In the genomic region with DNA sequence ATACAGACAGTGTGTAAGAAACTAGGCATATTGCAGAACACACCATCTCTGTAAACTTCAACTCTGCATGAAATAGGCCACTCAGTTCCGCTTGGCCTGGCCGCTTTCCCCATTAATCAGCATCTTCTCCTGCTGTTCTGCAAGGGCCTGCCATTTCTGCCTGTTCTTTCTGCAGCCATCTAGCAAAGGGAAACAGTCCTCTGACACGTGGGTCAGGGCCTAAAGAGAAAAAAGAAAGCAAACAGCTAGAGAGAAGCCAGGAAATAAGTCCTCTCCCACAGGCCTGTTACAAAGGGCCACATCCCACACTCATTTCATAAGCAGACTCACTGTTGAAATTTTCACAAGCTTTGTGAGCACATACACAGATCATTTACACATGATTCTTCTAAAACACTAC, we compare ENCODE assay signal across 11 cellular contexts.
DNase-seq lines count a peak whose midpoint lies in the region; ATAC-seq, FAIRE-seq and TF ChIP-seq lines count a peak whose summit lies in the region.
"Had no signal": no experiment of that assay in that cellular context is flagged by ENCODE, and none has a peak within 500 bp of the region (broad histone marks: within the 10 kb centered on the region; RNA-seq: fewer than 3 reads in every experiment).

No MANE protein-coding gene starts in this region.

- H4K20me1 ChIP-seq in astrocyte (ENCODE audit: insufficient read depth, low read length) = no peaks in the 10 kb centered on the region

- H3K27me3 ChIP-seq in astrocyte (ENCODE audit: insufficient read depth, low read length) = no peaks in the 10 kb centered on the region

- no peak for TF ChIP-seq CTCF in NB4 (IDR thresholded peaks at IDR 0.05; ENCODE audit: low read depth, low read length)
- TF ChIP-seq CTCF in astrocyte (IDR thresholded peaks at IDR 0.05; ENCODE audit: insufficient read depth, low read depth, low read length) = no peak

- intact Hi-C loops in sciatic nerve (cut with DNase I) = no loop called here

- H3K27ac Mint-ChIP-seq in astrocyte (ENCODE audit: unreplicated experiment) = no peak overlapping the region
- H3K27ac Mint-ChIP-seq in stimulated activated memory B cell treated with anti-CD40 and anti-IgM and Interleukin-4, amounts not matched to agents 10 μg/mL and 1 μg/mL and 100 μg/mL, for 72 hours = no peak overlapping the region

- no peak overlapping the region for H3K27ac ChIP-seq in astrocyte (ENCODE audit: low read depth, low read length)

- no peak overlapping the region for H3K4me2 ChIP-seq in astrocyte (ENCODE audit: low read length)

- no peak for TF ChIP-seq POLR2A in NB4 (IDR thresholded peaks at IDR 0.05; ENCODE audit: extremely low read depth, insufficient read length)

- ATAC-seq in sciatic nerve (peak; percentile 87), HG03135 (IDR thresholded peaks at IDR 0.05; ENCODE audit: unreplicated experiment) (no peak)
- no peak for ATAC-seq in stimulated activated memory B cell treated with anti-CD40 and anti-IgM and Interleukin-4, amounts not matched to agents 10 μg/mL and 1 μg/mL and 100 μg/mL, for 72 hours

- H3K27me3 Mint-ChIP-seq in astrocyte (ENCODE audit: low read depth, unreplicated experiment) = no peaks in the 10 kb centered on the region
- no peaks in the 10 kb centered on the region for H3K27me3 Mint-ChIP-seq in stimulated activated memory B cell treated with anti-CD40 and anti-IgM and Interleukin-4, amounts not matched to agents 10 μg/mL and 1 μg/mL and 100 μg/mL, for 72 hours

- H3K79me2 ChIP-seq in astrocyte (ENCODE audit: insufficient read depth, low read length) = no peaks in the 10 kb centered on the region

- H3K4me1 ChIP-seq in astrocyte (ENCODE audit: insufficient read depth, low read length) = no peaks in the 10 kb centered on the region

- peak; percentile 13 for DNase-seq in NB4 (ENCODE audit: low read depth)
- no peak for DNase-seq in astrocyte (ENCODE audit: low read depth)
- DNase-seq in inferior parietal cortex (ENCODE audit: extremely low spot score) = peak; percentile 36
- peak; percentile 55 for DNase-seq in sciatic nerve (ENCODE audit: low spot score)
- DNase-seq in AG08395 (ENCODE audit: low spot score) = no peak
- no peak for DNase-seq in NOMO-1 treated with dmso at 0.1 percent for 144 hours (lab: John Stamatoyannopoulos, UW; ENCODE audit: unreplicated experiment)
- DNase-seq: activated CD8-positive, alpha-beta memory T cell treated with anti-CD3 and anti-CD28 coated beads, Interleukin-2, amount 50 U/mL, for 48 hours; SHP77 had no signal

- no peaks in the 10 kb centered on the region for H3K9me3 Mint-ChIP-seq in astrocyte (ENCODE audit: unreplicated experiment)
- no peaks in the 10 kb centered on the region for H3K9me3 Mint-ChIP-seq in stimulated activated memory B cell treated with anti-CD40 and anti-IgM and Interleukin-4, amounts not matched to agents 10 μg/mL and 1 μg/mL and 100 μg/mL, for 72 hours

- H3K4me1 Mint-ChIP-seq in astrocyte (ENCODE audit: low read depth, unreplicated experiment) = peaks cover 3% of the 10 kb centered on the region
- no peaks in the 10 kb centered on the region for H3K4me1 Mint-ChIP-seq in stimulated activated memory B cell treated with anti-CD40 and anti-IgM and Interleukin-4, amounts not matched to agents 10 μg/mL and 1 μg/mL and 100 μg/mL, for 72 hours

- H3K4me3 Mint-ChIP-seq in astrocyte (ENCODE audit: unreplicated experiment) = no peak overlapping the region
- H3K4me3 Mint-ChIP-seq in stimulated activated memory B cell treated with anti-CD40 and anti-IgM and Interleukin-4, amounts not matched to agents 10 μg/mL and 1 μg/mL and 100 μg/mL, for 72 hours = no peak overlapping the region

- H3K9ac ChIP-seq in astrocyte (ENCODE audit: low read length) = peak overlapping the region; percentile 24

- H3K9me3 ChIP-seq in astrocyte (ENCODE audit: insufficient read depth, low read depth, low read length) = no peaks in the 10 kb centered on the region

- peaks cover 33% of the 10 kb centered on the region for H3K36me3 ChIP-seq in astrocyte (ENCODE audit: insufficient read depth, low read length)

- H2AFZ ChIP-seq in astrocyte (ENCODE audit: low read depth, low read length) = no peak overlapping the region

- H3K36me3 Mint-ChIP-seq in astrocyte (ENCODE audit: low read depth, unreplicated experiment) = no peaks in the 10 kb centered on the region
- peaks cover 55% of the 10 kb centered on the region for H3K36me3 Mint-ChIP-seq in stimulated activated memory B cell treated with anti-CD40 and anti-IgM and Interleukin-4, amounts not matched to agents 10 μg/mL and 1 μg/mL and 100 μg/mL, for 72 hours

- H3K4me3 ChIP-seq in NB4 (ENCODE audit: low read depth, low read length) = no peak overlapping the region
- no peak overlapping the region for H3K4me3 ChIP-seq in astrocyte (ENCODE audit: insufficient read depth, low read depth, low read length)

- no peak for FAIRE-seq in astrocyte (lab: Jason Lieb, UNC)
- FAIRE-seq: frontal cortex had no signal

Comparison
In these comparisons a context has a peak if more than half of its experiments do, and no peak if none do; other contexts are left out.
1. DNase-seq: peak in NB4 (single experiment), inferior parietal cortex (single experiment) and sciatic nerve (single experiment); none in astrocyte (single experiment), AG08395 (single experiment) and NOMO-1 treated with dmso at 0.1 percent for 144 hours (single experiment).